ENCODE assay signal across 30 cellular contexts in the genomic region with DNA sequence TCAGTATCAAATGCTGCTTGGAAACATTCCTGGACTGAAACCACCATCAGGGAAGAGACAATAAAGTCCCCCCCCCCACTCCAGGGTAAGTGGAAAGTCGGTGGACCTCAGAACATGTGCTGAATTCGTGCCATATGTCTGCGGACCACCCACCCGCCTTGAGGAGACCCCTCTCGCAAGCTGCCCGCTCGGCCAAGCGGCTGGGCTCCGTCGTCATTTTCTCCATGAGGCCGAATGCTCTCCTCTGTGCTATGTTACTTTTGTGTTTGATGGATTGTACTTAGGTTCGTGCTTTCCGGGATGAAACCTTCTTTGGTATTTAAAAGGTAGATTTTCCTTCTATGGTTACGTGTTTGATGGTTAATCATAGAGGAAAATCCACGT.
"Had no signal": no experiment of that assay in that cellular context is flagged by ENCODE, and none has a peak within 500 bp of the region (broad histone marks: within the 10 kb centered on the region; RNA-seq: fewer than 3 reads in every experiment).

No MANE protein-coding gene starts in this region.

- H3K27ac ChIP-seq: brain microvascular endothelial cell, esophagus muscularis mucosa, foreskin keratinocyte, gastrocnemius medialis, VCaP had no signal

- H3K9me3 ChIP-seq: esophagus muscularis mucosa, gastrocnemius medialis had no signal

- H3K4me3 Mint-ChIP-seq: activated CD4-positive, alpha-beta memory T cell treated with anti-CD3 and anti-CD28 coated beads, Interleukin-2, amount 10 ng/mL, durations not matched to agents 7 days and 5 days; activated CD4-positive, alpha-beta T cell treated with anti-CD3 and anti-CD28 coated beads, Interleukin-2, amount 10 ng/mL, durations not matched to agents 7 days and 5 days; activated naive CD8-positive, alpha-beta T cell; activated T-cell treated with anti-CD3 and anti-CD28 coated beads, Interleukin-2, amount 50 U/mL, for 24 hours; activated T-helper 17 cell treated with anti-CD3 and anti-CD28 coated beads, Interleukin-2, amount 50 U/mL, for 72 hours; central memory CD8-positive, alpha-beta T cell; effector memory CD8-positive, alpha-beta T cell; WTC11 had no signal

- DNase-seq: activated CD4-positive, alpha-beta memory T cell treated with anti-CD3 and anti-CD28 coated beads, Interleukin-2, amount 10 ng/mL, durations not matched to agents 7 days and 5 days; activated CD4-positive, alpha-beta T cell treated with anti-CD3 and anti-CD28 coated beads for 1 hour; activated CD4-positive, alpha-beta T cell treated with anti-CD3 and anti-CD28 coated beads for 4 hours; activated CD4-positive, alpha-beta T cell treated with anti-CD3 and anti-CD28 coated beads, Interleukin-2, amount 10 ng/mL, durations not matched to agents 7 days and 5 days; activated CD4-positive, alpha-beta T cell treated with anti-CD3 and anti-CD28 coated beads, Interleukin-2, amount 50 U/mL, for 4 hours; activated CD8-positive, alpha-beta memory T cell treated with anti-CD3 and anti-CD28 coated beads, Interleukin-2, amount 50 U/mL, for 48 hours; activated effector memory CD4-positive, alpha-beta T cell treated with Interleukin-2 at 50 U/mL for 16 hours; activated gamma-delta T cell treated with Interleukin-2 at 50 U/mL for 16 hours; activated naive CD4-positive, alpha-beta T cell treated with anti-CD3 and anti-CD28 coated beads, Interleukin-2, amount 50 U/mL, for 16 hours; activated naive CD4-positive, alpha-beta T cell treated with Interleukin-2 at 50 U/mL for 16 hours; activated T-cell treated with anti-CD3 and anti-CD28 coated beads for 4 hours; activated T-cell treated with anti-CD3 and anti-CD28 coated beads, Interleukin-2, amount 50 U/mL, for 24 hours; amniotic stem cell; anterior cingulate cortex; brain microvascular endothelial cell; cortex of kidney; dermis blood vessel endothelial cell; effector CD4-positive, alpha-beta T cell; effector memory CD8-positive, alpha-beta T cell; erythroblast; foreskin keratinocyte; gastrocnemius medialis; glutamatergic neuron; T-helper 2 cell had no signal

- H3K4me1 Mint-ChIP-seq: activated CD4-positive, alpha-beta memory T cell treated with anti-CD3 and anti-CD28 coated beads, Interleukin-2, amount 10 ng/mL, durations not matched to agents 7 days and 5 days; activated CD4-positive, alpha-beta T cell treated with anti-CD3 and anti-CD28 coated beads, Interleukin-2, amount 10 ng/mL, durations not matched to agents 7 days and 5 days; activated T-helper 17 cell treated with anti-CD3 and anti-CD28 coated beads, Interleukin-2, amount 50 U/mL, for 72 hours; central memory CD8-positive, alpha-beta T cell; WTC11 had no signal

- H3K27me3 ChIP-seq: brain microvascular endothelial cell, esophagus muscularis mucosa, foreskin keratinocyte, gastrocnemius medialis had no signal

- H3K36me3 Mint-ChIP-seq: activated naive CD8-positive, alpha-beta T cell had no signal

- ATAC-seq: activated T-helper 17 cell treated with anti-CD3 and anti-CD28 coated beads, Interleukin-2, amount 50 U/mL, for 72 hours; effector memory CD8-positive, alpha-beta T cell; foreskin keratinocyte; gastrocnemius medialis; WTC11 had no signal

- H3K4me1 ChIP-seq: esophagus muscularis mucosa, foreskin keratinocyte, gastrocnemius medialis had no signal

- H3K4me3 ChIP-seq: esophagus muscularis mucosa, gastrocnemius medialis had no signal

- H3K27me3 Mint-ChIP-seq: activated CD4-positive, alpha-beta memory T cell treated with anti-CD3 and anti-CD28 coated beads, Interleukin-2, amount 10 ng/mL, durations not matched to agents 7 days and 5 days; activated CD4-positive, alpha-beta T cell treated with anti-CD3 and anti-CD28 coated beads, Interleukin-2, amount 10 ng/mL, durations not matched to agents 7 days and 5 days had no signal

- H3K9me3 Mint-ChIP-seq: activated CD4-positive, alpha-beta memory T cell treated with anti-CD3 and anti-CD28 coated beads, Interleukin-2, amount 10 ng/mL, durations not matched to agents 7 days and 5 days; activated CD4-positive, alpha-beta T cell treated with anti-CD3 and anti-CD28 coated beads, Interleukin-2, amount 10 ng/mL, durations not matched to agents 7 days and 5 days; activated T-cell treated with anti-CD3 and anti-CD28 coated beads, Interleukin-2, amount 50 U/mL, for 24 hours; activated T-helper 17 cell treated with anti-CD3 and anti-CD28 coated beads, Interleukin-2, amount 50 U/mL, for 72 hours; central memory CD8-positive, alpha-beta T cell; effector memory CD8-positive, alpha-beta T cell; WTC11 had no signal

- H3K36me3 ChIP-seq: esophagus muscularis mucosa, gastrocnemius medialis had no signal

- H3K27ac Mint-ChIP-seq: activated CD4-positive, alpha-beta memory T cell treated with anti-CD3 and anti-CD28 coated beads, Interleukin-2, amount 10 ng/mL, durations not matched to agents 7 days and 5 days; activated CD4-positive, alpha-beta T cell treated with anti-CD3 and anti-CD28 coated beads, Interleukin-2, amount 10 ng/mL, durations not matched to agents 7 days and 5 days; activated naive CD8-positive, alpha-beta T cell; activated T-cell treated with anti-CD3 and anti-CD28 coated beads, Interleukin-2, amount 50 U/mL, for 24 hours; activated T-helper 17 cell treated with anti-CD3 and anti-CD28 coated beads, Interleukin-2, amount 50 U/mL, for 72 hours; effector memory CD8-positive, alpha-beta T cell; WTC11 had no signal
